ENCODE assay signal across 14 cellular contexts in the genomic region with DNA sequence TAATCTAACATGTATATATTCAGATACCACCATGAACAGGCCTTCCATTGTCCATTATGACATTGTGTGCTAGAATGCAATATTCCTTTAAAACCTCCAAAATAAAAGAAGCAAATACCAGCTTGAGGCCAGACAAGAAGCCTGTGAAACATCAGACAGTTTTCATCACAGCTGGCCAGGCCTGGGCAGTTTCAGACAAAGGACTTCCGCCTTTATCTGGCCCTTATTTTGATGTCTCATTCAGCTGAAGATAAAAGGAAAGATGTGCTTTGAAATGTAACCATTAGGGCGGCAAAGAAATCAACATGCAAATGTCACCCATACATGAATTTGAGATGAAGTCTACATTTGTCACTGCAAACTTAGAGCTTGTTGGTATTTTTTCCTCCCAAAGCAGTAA.
DNase-seq lines count a peak whose midpoint lies in the region; ATAC-seq and TF ChIP-seq lines count a peak whose summit lies in the region.
"Had no signal": no experiment of that assay in that cellular context is flagged by ENCODE, and none has a peak within 500 bp of the region (broad histone marks: within the 10 kb centered on the region; RNA-seq: fewer than 3 reads in every experiment).

No MANE protein-coding gene starts in this region.

- H3K4me1 Mint-ChIP-seq in stimulated activated naive CD8-positive, alpha-beta T cell treated with anti-CD3 and anti-CD28 coated beads, Interleukin-15, amount 100 ng/mL, for 72 hours, result no peaks in the 10 kb centered on the region
- H3K4me1 Mint-ChIP-seq: activated naive CD4-positive, alpha-beta T cell treated with anti-CD3 and anti-CD28 coated beads, Interleukin-2, amount 10 ng/mL, durations not matched to agents 7 days and 5 days; naive B cell had no signal

- no peak overlapping the region for H3K4me3 Mint-ChIP-seq in stimulated activated naive CD8-positive, alpha-beta T cell treated with anti-CD3 and anti-CD28 coated beads, Interleukin-15, amount 100 ng/mL, for 72 hours
- H3K4me3 Mint-ChIP-seq: activated naive CD4-positive, alpha-beta T cell treated with anti-CD3 and anti-CD28 coated beads, Interleukin-2, amount 10 ng/mL, durations not matched to agents 7 days and 5 days; naive B cell had no signal

- no peak overlapping the region for H3K14ac ChIP-seq in neuronal stem cell (ENCODE audit: low read length)

- 9 to 15% methylated on average over 2 of the region's 2 CpGs for WGBS in GM23248 (ENCODE audit: low coverage in 1 of 2, low lambda C conversion rate in 2 of 2, missing lambda C conversion rate in 2 of 2), 2 experiments
- no CpG with 5 or more reads among the region's 2 CpGs for WGBS in neuronal stem cell (ENCODE audit: extremely low coverage in 2 of 2, insufficient read length in 2 of 2, insufficient replicate concordance in 1 of 2), 2 donors
- WGBS in aorta, 2 donors, result 24 to 29% methylated on average over 2 of the region's 2 CpGs

- peak overlapping the region; percentile 11; the same call in 1 of the 2 replicates for H3K9ac ChIP-seq in GM23248
- H3K9ac ChIP-seq in neuronal stem cell (ENCODE audit: low read depth, low read length, poor library complexity), result no peak overlapping the region

- DNase-seq in GM23248, result peak; percentile 64
- peak; percentile 78 for DNase-seq in OCI-M1 (lab: John Stamatoyannopoulos, UW)
- peak; percentile 93 for DNase-seq in fibroblast of pulmonary artery (ENCODE audit: low read depth)
- peak; percentile 24 for DNase-seq in neuronal stem cell (ENCODE audit: low spot score)
- DNase-seq in stimulated activated naive CD8-positive, alpha-beta T cell treated with anti-CD3 and anti-CD28 coated beads, Interleukin-15, amount 100 ng/mL, for 72 hours, result no peak
- no peak for DNase-seq in aorta
- DNase-seq: activated naive CD4-positive, alpha-beta T cell treated with anti-CD3 and anti-CD28 coated beads, Interleukin-2, amount 10 ng/mL, durations not matched to agents 7 days and 5 days; dorsolateral prefrontal cortex; naive B cell; NCI-H524; stimulated activated CD4-positive, alpha-beta T cell treated with anti-CD3 and anti-CD28 coated beads, Interleukin-12 subunit alpha, Interleukin-12 subunit beta, amount 100 ng/mL, for 4 hours; SW 1271 had no signal

- H3K79me1 ChIP-seq in neuronal stem cell (ENCODE audit: low read depth, low read length), result no peaks in the 10 kb centered on the region

- H3K9me2 ChIP-seq in GM23248 (ENCODE audit: insufficient read depth), result 0 out of 2 replicates have a peak, but pooled peaks cover 4% of the 10 kb centered on the region

- H3K27ac Mint-ChIP-seq in stimulated activated naive CD8-positive, alpha-beta T cell treated with anti-CD3 and anti-CD28 coated beads, Interleukin-15, amount 100 ng/mL, for 72 hours, result no peak overlapping the region
- H3K27ac Mint-ChIP-seq: activated naive CD4-positive, alpha-beta T cell treated with anti-CD3 and anti-CD28 coated beads, Interleukin-2, amount 10 ng/mL, durations not matched to agents 7 days and 5 days; naive B cell had no signal

- no peaks in the 10 kb centered on the region for H3K27me3 Mint-ChIP-seq in stimulated activated naive CD8-positive, alpha-beta T cell treated with anti-CD3 and anti-CD28 coated beads, Interleukin-15, amount 100 ng/mL, for 72 hours
- H3K27me3 Mint-ChIP-seq: activated naive CD4-positive, alpha-beta T cell treated with anti-CD3 and anti-CD28 coated beads, Interleukin-2, amount 10 ng/mL, durations not matched to agents 7 days and 5 days; naive B cell had no signal

- H3K4me3 ChIP-seq in GM23248 (no peak overlapping the region), fibroblast of pulmonary artery (replicated peaks; ENCODE audit: low read depth, low read length) (no peak overlapping the region), neuronal stem cell (ENCODE audit: low read length in 2 of 2) (no peak overlapping the region), aorta (ENCODE audit: low read length in 2 of 2) (no peak overlapping the region)
- H3K4me3 ChIP-seq: dorsolateral prefrontal cortex had no signal

- H2BK120ac ChIP-seq in neuronal stem cell (ENCODE audit: low read depth, low read length), result no peak overlapping the region

- H3F3A ChIP-seq in GM23248 (ENCODE audit: insufficient read depth), result peaks cover 18% of the 10 kb centered on the region

- H4K91ac ChIP-seq in neuronal stem cell (ENCODE audit: low read depth, low read length, poor library complexity), result no peak overlapping the region

- H3K27me3 ChIP-seq in GM23248 (replicated peaks; ENCODE audit: insufficient read depth) (no peaks in the 10 kb centered on the region), neuronal stem cell (ENCODE audit: control insufficient read depth in 3 of 3, insufficient read depth in 3 of 3, low read depth in 1 of 3, low read length in 3 of 3) (no peaks in the 10 kb centered on the region), aorta (ENCODE audit: control insufficient read depth in 1 of 2, insufficient read depth in 2 of 2, low read length in 1 of 2) (no peaks in the 10 kb centered on the region)
- H3K27me3 ChIP-seq: dorsolateral prefrontal cortex had no signal

- H3K27ac ChIP-seq in GM23248 (peak overlapping the region; percentile 80), neuronal stem cell (replicated peaks; ENCODE audit: low read length) (no peak overlapping the region), aorta (ENCODE audit: low read depth in 1 of 2, low read length in 2 of 2) (no peak overlapping the region)
- H3K27ac ChIP-seq: dorsolateral prefrontal cortex had no signal

- peak overlapping the region; percentile 15; the same call in 1 of the 2 replicates for H2AFZ ChIP-seq in GM23248
- H2AFZ ChIP-seq in neuronal stem cell (ENCODE audit: low read length), result no peak overlapping the region

- H3K4me1 ChIP-seq in GM23248 (ENCODE audit: insufficient read depth) (peaks cover 20% of the 10 kb centered on the region), neuronal stem cell (ENCODE audit: control insufficient read depth in 2 of 2, insufficient read depth in 1 of 2, low read depth in 1 of 2, low read length in 2 of 2) (peaks cover 1 to 14% of the 10 kb centered on the region in 2 donors), aorta (ENCODE audit: control insufficient read depth in 1 of 2, insufficient read depth in 2 of 2, low read length in 2 of 2) (no peaks in the 10 kb centered on the region)

- no peak overlapping the region for H4K8ac ChIP-seq in neuronal stem cell (ENCODE audit: low read depth, low read length)

- in situ Hi-C loops in GM23248 (cut with MboI), result no loop called here

- intact Hi-C loops in aorta (cut with DNase I), result no loop called here

- H2BK12ac ChIP-seq in neuronal stem cell (ENCODE audit: low read length), result no peak overlapping the region

- H3K79me2 ChIP-seq in GM23248 (ENCODE audit: insufficient read depth), result no peaks in the 10 kb centered on the region

- no peak overlapping the region for H3K23ac ChIP-seq in neuronal stem cell (ENCODE audit: low read depth, low read length, poor library complexity)

- H3K36me3 ChIP-seq in GM23248 (ENCODE audit: low read depth) (no peaks in the 10 kb centered on the region), neuronal stem cell (replicated peaks in 1 of 2; ENCODE audit: control insufficient read depth in 2 of 2, insufficient read depth in 2 of 2, low read length in 2 of 2) (no peaks in the 10 kb centered on the region), aorta (ENCODE audit: control insufficient read depth in 1 of 2, insufficient read depth in 2 of 2, low read length in 1 of 2) (no peaks in the 10 kb centered on the region)

- no peak overlapping the region for H2BK15ac ChIP-seq in neuronal stem cell (ENCODE audit: low read length)

- H2BK5ac ChIP-seq in neuronal stem cell (ENCODE audit: low read length), result no peak overlapping the region

- no peak for ATAC-seq in HG02852 (IDR thresholded peaks at IDR 0.05; ENCODE audit: unreplicated experiment)
- ATAC-seq in stimulated activated naive CD8-positive, alpha-beta T cell treated with anti-CD3 and anti-CD28 coated beads, Interleukin-15, amount 100 ng/mL, for 72 hours, result no peak
- no peak for ATAC-seq in HG02763 (IDR thresholded peaks at IDR 0.05; ENCODE audit: unreplicated experiment)
- no peak for ATAC-seq in aorta (ENCODE audit: low FRiP score)

- H3K4ac ChIP-seq in neuronal stem cell (ENCODE audit: low read length), result no peak overlapping the region

- peaks cover 0 to 5% of the 10 kb centered on the region in 2 donors for H3K9me3 Mint-ChIP-seq in stimulated activated naive CD8-positive, alpha-beta T cell treated with anti-CD3 and anti-CD28 coated beads, Interleukin-15, amount 100 ng/mL, for 72 hours

- H3K9me3 ChIP-seq in GM23248 (ENCODE audit: low read depth) (no peaks in the 10 kb centered on the region), neuronal stem cell (replicated peaks in 1 of 2; ENCODE audit: control insufficient read depth in 2 of 2, insufficient read depth in 1 of 2, low read depth in 1 of 2, low read length in 2 of 2) (peaks cover under 1 to 6% of the 10 kb centered on the region in 2 donors), aorta (ENCODE audit: control insufficient read depth, low read length) (peaks cover under 1% of the 10 kb centered on the region)

- H3K4me2 ChIP-seq in GM23248 (ENCODE audit: unreplicated experiment), result peak overlapping the region; percentile 43
- no peak overlapping the region for H3K4me2 ChIP-seq in neuronal stem cell (ENCODE audit: insufficient read depth, low read length, poor library complexity, severe bottlenecking)

- H2AK5ac ChIP-seq in neuronal stem cell (ENCODE audit: low read depth, low read length), result no peak overlapping the region

- TF ChIP-seq CTCF in fibroblast of pulmonary artery (IDR thresholded peaks at IDR 0.05; ENCODE audit: low read length, missing control alignments), result no peak

- H3K18ac ChIP-seq in neuronal stem cell (ENCODE audit: low read length), result no peak overlapping the region

- no peaks in the 10 kb centered on the region for H4K20me1 ChIP-seq in GM23248 (ENCODE audit: insufficient read depth)

Comparison
In these comparisons a context has a peak if more than half of its experiments do, and no peak if none do; other contexts are left out.
1. DNase-seq: peak in GM23248 (single experiment), OCI-M1 (single experiment), fibroblast of pulmonary artery (single experiment) and neuronal stem cell (single experiment); none in stimulated activated naive CD8-positive, alpha-beta T cell treated with anti-CD3 and anti-CD28 coated beads, Interleukin-15, amount 100 ng/mL, for 72 hours (0 of 2) and aorta (0 of 2).